Comparison of ENCODE assay signal across 2 cellular contexts in genomic region chr5:180787711-180788431, GRCh38.
A peak's percentile ranks its signal among the peaks of the same experiment; 100 is the strongest.
TF ChIP-seq lines count a peak whose summit lies in the region.

No MANE protein-coding gene starts in this region.

TF ChIP-seq in Ishikawa, 13 proteins besides CTCF, POLR2A, EP300 and RAD21:
- no peak for TF ChIP-seq CEBPB (IDR thresholded peaks at IDR 0.05)
- TF ChIP-seq YY1 (IDR thresholded peaks at IDR 0.05; ENCODE audit: low read depth) = no peak
- TF ChIP-seq NFIC (IDR thresholded peaks at IDR 0.05) = no peak; the same call in 1 of the 2 replicates
- peak; percentile 92 for TF ChIP-seq TEAD4 (IDR thresholded peaks at IDR 0.05)
- no peak for TF ChIP-seq FOXM1 (IDR thresholded peaks at IDR 0.05; ENCODE audit: borderline replicate concordance, low read depth)
- TF ChIP-seq ZBTB7A (IDR thresholded peaks at IDR 0.05; ENCODE audit: low read depth) = no peak
- peak; percentile 71; the same call in 1 of the 2 replicates for TF ChIP-seq TCF12 (IDR thresholded peaks at IDR 0.05; ENCODE audit: low read depth)
- TF ChIP-seq USF1 (IDR thresholded peaks at IDR 0.05) = no peak
- peak; percentile 87 for TF ChIP-seq MAX (IDR thresholded peaks at IDR 0.05)

TF ChIP-seq in H1, 55 proteins besides CTCF, POLR2A, EP300 and RAD21:
- TF ChIP-seq BACH1 (IDR thresholded peaks at IDR 0.05; ENCODE audit: low read length) (peak; percentile 36; the same call in 1 of the 2 replicates), RFX5 (IDR thresholded peaks at IDR 0.05; ENCODE audit: borderline replicate concordance, low read depth, low read length) (no peak), TEAD4 (IDR thresholded peaks at IDR 0.05; ENCODE audit: low read depth, low read length) (peak; percentile 83), MAX (IDR thresholded peaks at IDR 0.05) (peak; percentile 60; the same call in 1 of the 2 replicates)
